ENCODE assay signal across 8 cellular contexts in genomic region chr10:17742918-17743317, GRCh38. TPM values are rescaled to one million over a fixed set of nuclear protein-coding genes. Genes with fewer than 3 reads are reported as not detected.
DNase-seq lines count a peak whose midpoint lies in the region; ATAC-seq, FAIRE-seq and TF ChIP-seq lines count a peak whose summit lies in the region.

No MANE protein-coding gene starts in this region.

- in situ Hi-C loops in SK-MEL-5 (cut with HindIII; ENCODE audit: low pct_unique_long_range_greater_than_20kb, low sequenced_read_pairs), result no loop called here

- peak overlapping the region; percentile 68 for H3K4me2 ChIP-seq in skeletal muscle satellite cell (ENCODE audit: low read length)

- H3K36me3 Mint-ChIP-seq in activated naive CD4-positive, alpha-beta T cell treated with anti-CD3 and anti-CD28 coated beads, Interleukin-2, amount 50 U/mL, for 72 hours, result no peaks in the 10 kb centered on the region

- intact Hi-C loops in right cardiac atrium (cut with DNase I), result loop anchor here in 3 of 4 donors (5.0 kb wide), 1 partner anchor 136 kb away; no protein-coding TSS in a partner anchor

- H3K4me3 ChIP-seq in right cardiac atrium (ENCODE audit: low read length) (no peak overlapping the region), skeletal muscle satellite cell (ENCODE audit: low read length) (no peak overlapping the region)

- H3K4me1 ChIP-seq in right cardiac atrium (ENCODE audit: control insufficient read depth, insufficient read depth, low read length), result no peaks in the 10 kb centered on the region
- peaks cover 14% of the 10 kb centered on the region for H3K4me1 ChIP-seq in skeletal muscle satellite cell (ENCODE audit: control insufficient read depth, insufficient read depth, low read length)

- no peaks in the 10 kb centered on the region for H3K36me3 ChIP-seq in skeletal muscle satellite cell (ENCODE audit: insufficient read depth, low read length)

- WGBS in right cardiac atrium, result 19% methylated on average over 14 of the region's 14 CpGs

- peak; percentile 94 for TF ChIP-seq CTCF in C4-2B (conservative IDR thresholded peaks at IDR 0.05)

- FAIRE-seq in GM12892 (lab: Jason Lieb, UNC), result no peak

- DNase-seq in HCEC 1CT (peak; percentile 22), SK-MEL-5 (ENCODE audit: low read depth, low spot score) (peak; percentile 66), right cardiac atrium (peak; percentile 59 to 85 (median 80)), NK-92 (lab: John Stamatoyannopoulos, UW; ENCODE audit: unreplicated experiment) (no peak), GM12892 (ENCODE audit: insufficient read length) (no peak)
- DNase-seq in activated naive CD4-positive, alpha-beta T cell treated with anti-CD3 and anti-CD28 coated beads, Interleukin-2, amount 50 U/mL, for 72 hours (ENCODE audit: low spot score in 2 of 2), result peak in 1 of 2 donors; percentile 75

- ATAC-seq in activated naive CD4-positive, alpha-beta T cell treated with anti-CD3 and anti-CD28 coated beads, Interleukin-2, amount 50 U/mL, for 72 hours, result peak; percentile 47 to 49
- no peak for ATAC-seq in right cardiac atrium

- H3K27me3 ChIP-seq in right cardiac atrium (ENCODE audit: control insufficient read depth, insufficient read depth), result no peaks in the 10 kb centered on the region
- H3K27me3 ChIP-seq in skeletal muscle satellite cell (ENCODE audit: control insufficient read depth, insufficient read depth, low read length), result no peaks in the 10 kb centered on the region

- no peak for TF ChIP-seq POLR2A in GM12892 (IDR thresholded peaks at IDR 0.05; ENCODE audit: low read depth, low read length)

- no peak overlapping the region for H3K9ac ChIP-seq in skeletal muscle satellite cell (ENCODE audit: low read depth, low read length)

- H3K27ac Mint-ChIP-seq in activated naive CD4-positive, alpha-beta T cell treated with anti-CD3 and anti-CD28 coated beads, Interleukin-2, amount 50 U/mL, for 72 hours, result no peak overlapping the region

- no peaks in the 10 kb centered on the region for H3K9me3 Mint-ChIP-seq in activated naive CD4-positive, alpha-beta T cell treated with anti-CD3 and anti-CD28 coated beads, Interleukin-2, amount 50 U/mL, for 72 hours

- H3K9me3 ChIP-seq in right cardiac atrium (ENCODE audit: control insufficient read depth, low read length) (no peaks in the 10 kb centered on the region), skeletal muscle satellite cell (replicated peaks; ENCODE audit: low read length) (no peaks in the 10 kb centered on the region)

- no peak overlapping the region for H3K27ac ChIP-seq in C4-2B
- H3K27ac ChIP-seq in right cardiac atrium (ENCODE audit: low read length), result no peak overlapping the region

RNA-seq across cellular contexts. Expression of gene TMEM236, which starts 9.1 kb away (rescaled TPM):
- total RNA-seq in SK-MEL-5 (2014; rRNA removed; shearing (Covaris generic)), result 0.03 and 0.05 TPM in 2 replicates
- polyA plus RNA-seq in SK-MEL-5 (2015; cell fraction: cytosol; rRNA removed), result 0.05 TPM in 1 of 2 replicates, not detected in the other
- polyA plus RNA-seq in SK-MEL-5 (2015; cell fraction: nucleus; rRNA removed), result 0.17 TPM in 1 of 2 replicates, not detected in the other
- total RNA-seq in activated naive CD4-positive, alpha-beta T cell treated with anti-CD3 and anti-CD28 coated beads, Interleukin-2, amount 50 U/mL, for 72 hours, result under 1 TPM; 0.05 to 0.18 TPM
- 1 to 10 TPM in 1 of 4 donors, under 1 TPM in 3; 0.59 to 1.0 (median 0.73) TPM for total RNA-seq in right cardiac atrium
- polyA plus RNA-seq in right cardiac atrium, result 0.27 TPM
- total RNA-seq in skeletal muscle satellite cell (2012; rRNA removed), result under 0.01 and 0.25 TPM in 2 replicates
- polyA plus RNA-seq in GM12892 (2012; ENCODE audit: missing spikeins), result not detected

Comparison
In these comparisons a context has a peak if more than half of its experiments do, and no peak if none do; other contexts are left out.
1. DNase-seq: peak in HCEC 1CT (single experiment), SK-MEL-5 (single experiment) and right cardiac atrium (3 of 3); none in NK-92 (single experiment) and GM12892 (single experiment).
2. ATAC-seq: peak in activated naive CD4-positive, alpha-beta T cell treated with anti-CD3 and anti-CD28 coated beads, Interleukin-2, amount 50 U/mL, for 72 hours (2 of 2); none in right cardiac atrium (0 of 2).